1 cellular context compared by ENCODE assay signal in genomic region chr2:169768262-169768995, GRCh38.
A peak's percentile ranks its signal among the peaks of the same experiment; 100 is the strongest.
TF ChIP-seq lines count a peak whose summit lies in the region.

No MANE protein-coding gene starts in this region.

TF ChIP-seq in endothelial cell of umbilical vein, 7 proteins besides CTCF, POLR2A, EP300 and RAD21:
- TF ChIP-seq, protein P1, sequence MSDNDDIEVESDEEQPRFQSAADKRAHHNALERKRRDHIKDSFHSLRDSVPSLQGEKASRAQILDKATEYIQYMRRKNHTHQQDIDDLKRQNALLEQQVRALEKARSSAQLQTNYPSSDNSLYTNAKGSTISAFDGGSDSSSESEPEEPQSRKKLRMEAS (IDR thresholded peaks at IDR 0.05; ENCODE audit: insufficient read depth, insufficient read length), result no peak
- TF ChIP-seq GATA2 (IDR thresholded peaks at IDR 0.05; ENCODE audit: insufficient read depth, insufficient read length, low read depth, low read length) (no peak), POLR2AphosphoS5 (IDR thresholded peaks at IDR 0.05; ENCODE audit: insufficient read depth, low read depth, low read length) (no peak), JUN (IDR thresholded peaks at IDR 0.05; ENCODE audit: borderline replicate concordance, insufficient read depth, insufficient read length, low read depth) (no peak), EZH2 (IDR thresholded peaks at IDR 0.05; ENCODE audit: borderline replicate concordance, low read depth, low read length, severe bottlenecking) (peak; percentile 69)
TF ChIP-seq in endothelial cell of umbilical vein: peak in this region for 1.
